8 cellular contexts compared by ENCODE assay signal in the genomic region with DNA sequence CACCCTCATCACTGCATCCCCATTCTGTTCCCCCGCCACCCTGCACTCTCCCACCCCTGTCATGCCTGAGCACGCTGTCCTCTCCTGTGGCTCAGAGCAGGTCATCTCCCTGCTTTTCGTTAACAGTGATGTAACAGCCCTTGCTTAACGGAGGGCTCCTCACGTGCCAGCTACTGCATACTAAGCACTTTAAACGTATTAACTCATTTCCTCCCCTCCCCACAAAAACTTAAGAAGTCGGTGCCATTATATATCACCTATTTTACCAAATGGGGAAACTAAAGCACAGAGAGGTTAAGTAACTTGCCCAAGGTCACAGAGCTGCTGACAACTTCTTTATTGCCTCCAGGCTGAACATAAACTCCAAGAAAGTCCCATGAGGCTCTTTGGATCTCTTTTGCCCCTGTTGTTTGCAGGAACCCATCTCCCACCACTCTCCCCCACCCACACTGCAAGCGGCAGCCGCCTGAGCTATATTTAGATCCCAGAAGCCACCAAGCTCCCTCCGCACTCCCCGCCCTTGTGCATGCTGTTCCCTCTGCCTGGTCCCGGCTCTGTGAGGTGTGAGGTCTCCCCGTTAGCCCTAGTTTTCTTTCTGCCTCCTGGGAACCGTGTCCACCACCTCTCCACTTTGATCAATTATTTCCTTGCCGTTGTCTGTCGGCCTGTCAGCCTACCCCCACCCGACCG. TPM values are rescaled to one million over a fixed set of nuclear protein-coding genes. Genes with fewer than 3 reads are reported as not detected.
A peak's percentile ranks its signal among the peaks of the same experiment; 100 is the strongest.
DNase-seq lines count a peak whose midpoint lies in the region; ATAC-seq, FAIRE-seq and TF ChIP-seq lines count a peak whose summit lies in the region.

No MANE protein-coding gene starts in this region.

- H3K4me1 ChIP-seq in astrocyte (ENCODE audit: insufficient read depth, low read length): peaks cover 27% of the 10 kb centered on the region
- H3K4me1 ChIP-seq in right lobe of liver: peaks cover 0 to 70% (median 22%) of the 10 kb centered on the region in 4 donors
- peaks cover 0 to 83% (median 67%) of the 10 kb centered on the region in 4 donors for H3K4me1 ChIP-seq in tibial nerve

- peak overlapping the region; percentile 100 for H3K4me2 ChIP-seq in astrocyte (ENCODE audit: low read length)

- H3K9ac ChIP-seq in astrocyte (ENCODE audit: low read length): peak overlapping the region; percentile 73

- no peak for TF ChIP-seq POLR2A in NB4 (IDR thresholded peaks at IDR 0.05; ENCODE audit: extremely low read depth, insufficient read length)
- peak; percentile 76 for TF ChIP-seq POLR2A in right lobe of liver (IDR thresholded peaks at IDR 0.05)
- no peak for TF ChIP-seq POLR2A in tibial nerve (IDR thresholded peaks at IDR 0.05)

- H3K4me3 Mint-ChIP-seq in astrocyte (ENCODE audit: unreplicated experiment): peak overlapping the region; percentile 86

- H3K27me3 ChIP-seq in astrocyte (ENCODE audit: insufficient read depth, low read length): no peaks in the 10 kb centered on the region
- H3K27me3 ChIP-seq in right lobe of liver: no peaks in the 10 kb centered on the region
- H3K27me3 ChIP-seq in tibial nerve: no peaks in the 10 kb centered on the region

- TF ChIP-seq EP300 in tibial nerve (IDR thresholded peaks at IDR 0.05): peak in 1 of 2 donors; percentile 18

- H3K36me3 Mint-ChIP-seq in astrocyte (ENCODE audit: low read depth, unreplicated experiment): no peaks in the 10 kb centered on the region

- DNase-seq in GM12864 (ENCODE audit: low read depth) (no peak), NB4 (ENCODE audit: low read depth) (peak; percentile 92), astrocyte (ENCODE audit: low read depth) (no peak), right lobe of liver (peak; percentile 60 to 85 (median 81)), tibial nerve (ENCODE audit: low spot score in 2 of 2) (no peak), NCI-H345 treated with DMSO at 0.1 percent for 48 hours (lab: John Stamatoyannopoulos, UW; ENCODE audit: unreplicated experiment) (no peak), NCI-H2029 (lab: John Stamatoyannopoulos, UW) (no peak)

- H3K27ac ChIP-seq in astrocyte (ENCODE audit: low read depth, low read length) (no peak overlapping the region), right lobe of liver (peak overlapping the region; percentile 85 to 94 (median 90)), tibial nerve (peak overlapping the region in 3 of 4 donors; percentile 54 to 64 (median 63))

- H2AFZ ChIP-seq in astrocyte (ENCODE audit: low read depth, low read length): peak overlapping the region; percentile 92

- no peaks in the 10 kb centered on the region for H3K9me3 Mint-ChIP-seq in astrocyte (ENCODE audit: unreplicated experiment)

- H3K4me1 Mint-ChIP-seq in astrocyte (ENCODE audit: low read depth, unreplicated experiment): peaks cover 27% of the 10 kb centered on the region

- peak overlapping the region; percentile 66 for H3K4me3 ChIP-seq in GM12864 (ENCODE audit: low read depth, low read length)
- H3K4me3 ChIP-seq in NB4 (ENCODE audit: low read depth, low read length): peak overlapping the region; percentile 63
- H3K4me3 ChIP-seq in astrocyte (ENCODE audit: insufficient read depth, low read depth, low read length): peak overlapping the region; percentile 65
- peak overlapping the region; percentile 32 to 72 (median 46) for H3K4me3 ChIP-seq in right lobe of liver
- H3K4me3 ChIP-seq in tibial nerve: peak overlapping the region; percentile 22 to 84 (median 62)

- H3K79me2 ChIP-seq in astrocyte (ENCODE audit: insufficient read depth, low read length): peaks cover 38% of the 10 kb centered on the region

- no peak for TF ChIP-seq CTCF in GM12864 (IDR thresholded peaks at IDR 0.05; ENCODE audit: low read depth, low read length, missing control alignments)
- TF ChIP-seq CTCF in NB4 (IDR thresholded peaks at IDR 0.05; ENCODE audit: low read depth, low read length): no peak
- no peak for TF ChIP-seq CTCF in astrocyte (IDR thresholded peaks at IDR 0.05; ENCODE audit: insufficient read depth, low read depth, low read length)
- TF ChIP-seq CTCF in right lobe of liver (IDR thresholded peaks at IDR 0.05): no peak
- no peak for TF ChIP-seq CTCF in tibial nerve (IDR thresholded peaks at IDR 0.05)

- intact Hi-C loops in right lobe of liver (cut with DNase I): no loop called here

- H3K9me3 ChIP-seq in astrocyte (ENCODE audit: insufficient read depth, low read depth, low read length) (no peaks in the 10 kb centered on the region), right lobe of liver (no peaks in the 10 kb centered on the region), tibial nerve (no peaks in the 10 kb centered on the region)

- H3K36me3 ChIP-seq in astrocyte (ENCODE audit: insufficient read depth, low read length) (no peaks in the 10 kb centered on the region), right lobe of liver (no peaks in the 10 kb centered on the region), tibial nerve (no peaks in the 10 kb centered on the region)

- peaks cover 3% of the 10 kb centered on the region for H3K27me3 Mint-ChIP-seq in astrocyte (ENCODE audit: low read depth, unreplicated experiment)

- WGBS in right lobe of liver (ENCODE audit: insufficient coverage, low coverage, low lambda C conversion rate, missing lambda C conversion rate): under 1% methylated on average over 17 of the region's 18 CpGs
- 12 to 13% methylated on average over 18 of the region's 18 CpGs for WGBS in tibial nerve, 2 donors

- H4K20me1 ChIP-seq in astrocyte (ENCODE audit: insufficient read depth, low read length): peaks cover 37% of the 10 kb centered on the region

- FAIRE-seq in astrocyte (lab: Jason Lieb, UNC): no peak

- H3K27ac Mint-ChIP-seq in astrocyte (ENCODE audit: unreplicated experiment): peak overlapping the region; percentile 81

- peak; percentile 38 to 61 (median 48) for ATAC-seq in right lobe of liver
- no peak for ATAC-seq in GM21528 (IDR thresholded peaks at IDR 0.05; ENCODE audit: low FRiP score, unreplicated experiment)

RNA-seq across cellular contexts. Expression of a gene that starts 0.8 kb away (rescaled TPM):
- 45.4 and 49.8 TPM in 2 replicates for total RNA-seq in astrocyte
- total RNA-seq in right lobe of liver: 10 to 100 TPM; 22.2 to 50.9 (median 32.7) TPM
- total RNA-seq in tibial nerve: 10 to 100 TPM; 14.9 to 56.4 (median 24.5) TPM

RNA-seq across cellular contexts. Expression of a gene that starts 31.5 kb away (rescaled TPM):
- 0.32 TPM in 1 of 2 replicates, not detected in the other for total RNA-seq in astrocyte
- total RNA-seq in right lobe of liver: not detected
- total RNA-seq in tibial nerve: under 1 TPM in 1 of 4 donors, not detected in 3; 0.42 TPM

RNA-seq across cellular contexts. Expression of a gene that starts 32.5 kb away (rescaled TPM):
- total RNA-seq in astrocyte (not detected in 2 replicates), right lobe of liver (100 to 1,000 TPM in 2 of 6 experiments, 10 to 100 TPM in 2, 1 to 10 TPM in 1, under 1 TPM in 1; 0.81 to 235 (median 65.0) TPM), tibial nerve (not detected)

RNA-seq across cellular contexts. Expression of a gene that starts 45.3 kb away (rescaled TPM):
- total RNA-seq in astrocyte (not detected in 2 replicates), right lobe of liver (not detected), tibial nerve (not detected)

RNA-seq across cellular contexts. Expression of a gene that starts 55.8 kb away (rescaled TPM):
- total RNA-seq in astrocyte (0.58 and 0.91 TPM in 2 replicates), right lobe of liver (10 to 100 TPM in 1 of 6 experiments, 1 to 10 TPM in 4, under 1 TPM in 1; 0.31 to 12.5 (median 2.9) TPM), tibial nerve (1 to 10 TPM in 3 of 4 donors, under 1 TPM in 1; 0.44 to 5.1 (median 2.9) TPM)

Comparison
In these comparisons a context has a peak if more than half of its experiments do, and no peak if none do; other contexts are left out.
1. DNase-seq: peak in NB4 (single experiment) and right lobe of liver (3 of 3); none in GM12864 (single experiment), astrocyte (single experiment), tibial nerve (0 of 2), NCI-H345 treated with DMSO at 0.1 percent for 48 hours (single experiment) and NCI-H2029 (single experiment).
2. Peak in every context shown above with its lines, with median percentiles within 50 percentile points of each other: H3K4me3 ChIP-seq.